Comparison of ENCODE assay signal across 1 cellular context in the genomic region with DNA sequence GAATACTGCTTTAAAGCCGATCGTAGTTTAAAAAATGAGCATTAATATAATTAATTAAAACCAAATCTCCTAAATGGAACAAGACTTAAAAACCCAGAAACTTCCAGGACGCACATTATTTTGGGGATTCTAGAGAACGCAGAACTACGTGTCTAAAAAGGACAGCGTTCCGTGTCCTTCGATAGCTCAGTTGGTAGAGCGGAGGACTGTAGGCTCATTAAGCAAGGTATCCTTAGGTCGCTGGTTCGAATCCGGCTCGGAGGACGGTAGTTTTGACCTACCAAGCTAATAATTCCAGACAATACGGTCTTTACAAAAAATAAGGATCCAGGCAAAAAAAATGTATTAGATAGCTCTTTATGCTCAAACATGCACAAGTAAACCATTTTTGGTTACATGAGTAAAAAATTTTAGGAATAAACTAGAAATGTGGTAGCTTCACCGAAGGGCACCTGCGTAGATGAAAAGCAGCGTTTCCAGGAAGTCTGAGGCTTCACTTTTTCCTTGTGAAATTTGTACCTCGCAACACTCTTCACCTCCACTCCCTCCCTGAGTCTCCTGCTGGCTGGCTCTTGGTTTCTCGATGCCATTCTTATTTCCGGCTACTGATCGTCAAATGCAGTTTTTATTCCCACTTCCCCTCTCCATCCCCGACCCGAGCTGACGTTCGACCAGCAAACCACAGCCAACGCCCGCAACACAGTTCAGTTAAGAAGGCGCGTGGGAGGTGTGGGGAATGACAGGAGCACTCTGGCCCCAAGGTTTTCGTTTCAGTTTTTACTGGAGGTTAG.
TF ChIP-seq lines count a peak whose summit lies in the region.

No MANE protein-coding gene starts in this region.

TF ChIP-seq in HCT116, 20 proteins besides CTCF, POLR2A, EP300 and RAD21:
- TF ChIP-seq, protein P1, sequence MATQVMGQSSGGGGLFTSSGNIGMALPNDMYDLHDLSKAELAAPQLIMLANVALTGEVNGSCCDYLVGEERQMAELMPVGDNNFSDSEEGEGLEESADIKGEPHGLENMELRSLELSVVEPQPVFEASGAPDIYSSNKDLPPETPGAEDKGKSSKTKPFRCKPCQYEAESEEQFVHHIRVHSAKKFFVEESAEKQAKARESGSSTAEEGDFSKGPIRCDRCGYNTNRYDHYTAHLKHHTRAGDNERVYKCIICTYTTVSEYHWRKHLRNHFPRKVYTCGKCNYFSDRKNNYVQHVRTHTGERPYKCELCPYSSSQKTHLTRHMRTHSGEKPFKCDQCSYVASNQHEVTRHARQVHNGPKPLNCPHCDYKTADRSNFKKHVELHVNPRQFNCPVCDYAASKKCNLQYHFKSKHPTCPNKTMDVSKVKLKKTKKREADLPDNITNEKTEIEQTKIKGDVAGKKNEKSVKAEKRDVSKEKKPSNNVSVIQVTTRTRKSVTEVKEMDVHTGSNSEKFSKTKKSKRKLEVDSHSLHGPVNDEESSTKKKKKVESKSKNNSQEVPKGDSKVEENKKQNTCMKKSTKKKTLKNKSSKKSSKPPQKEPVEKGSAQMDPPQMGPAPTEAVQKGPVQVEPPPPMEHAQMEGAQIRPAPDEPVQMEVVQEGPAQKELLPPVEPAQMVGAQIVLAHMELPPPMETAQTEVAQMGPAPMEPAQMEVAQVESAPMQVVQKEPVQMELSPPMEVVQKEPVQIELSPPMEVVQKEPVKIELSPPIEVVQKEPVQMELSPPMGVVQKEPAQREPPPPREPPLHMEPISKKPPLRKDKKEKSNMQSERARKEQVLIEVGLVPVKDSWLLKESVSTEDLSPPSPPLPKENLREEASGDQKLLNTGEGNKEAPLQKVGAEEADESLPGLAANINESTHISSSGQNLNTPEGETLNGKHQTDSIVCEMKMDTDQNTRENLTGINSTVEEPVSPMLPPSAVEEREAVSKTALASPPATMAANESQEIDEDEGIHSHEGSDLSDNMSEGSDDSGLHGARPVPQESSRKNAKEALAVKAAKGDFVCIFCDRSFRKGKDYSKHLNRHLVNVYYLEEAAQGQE (IDR thresholded peaks at IDR 0.05; ENCODE audit: low read depth) = no peak
- TF ChIP-seq ZNF274 (IDR thresholded peaks at IDR 0.05; ENCODE audit: low read depth, low read length) (no peak), POLR2AphosphoS5 (IDR thresholded peaks at IDR 0.05; ENCODE audit: low read depth, low read length) (no peak), ATF3 (IDR thresholded peaks at IDR 0.05) (peak; percentile 97), EZH2 (IDR thresholded peaks at IDR 0.05) (no peak), FOSL1 (IDR thresholded peaks at IDR 0.05; ENCODE audit: low read depth) (no peak), YY1 (IDR thresholded peaks at IDR 0.05; ENCODE audit: extremely low read depth, insufficient replicate concordance, low read depth, low read length) (peak; percentile 70), JUND (IDR thresholded peaks at IDR 0.05) (no peak), CBX3 (IDR thresholded peaks at IDR 0.05; ENCODE audit: low read depth) (peak; percentile 60; the same call in 1 of the 2 replicates), EGR1 (IDR thresholded peaks at IDR 0.05; ENCODE audit: low read depth) (no peak; the same call in 1 of the 2 replicates)
- TF ChIP-seq, protein P2, sequence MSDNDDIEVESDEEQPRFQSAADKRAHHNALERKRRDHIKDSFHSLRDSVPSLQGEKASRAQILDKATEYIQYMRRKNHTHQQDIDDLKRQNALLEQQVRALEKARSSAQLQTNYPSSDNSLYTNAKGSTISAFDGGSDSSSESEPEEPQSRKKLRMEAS (IDR thresholded peaks at IDR 0.05) = no peak; the same call in 1 of the 2 replicates
